1 cellular context compared by ENCODE assay signal in genomic region chr13:41032646-41033396, GRCh38.
TF ChIP-seq lines count a peak whose summit lies in the region.

No MANE protein-coding gene starts in this region.

TF ChIP-seq in GM12878, 131 proteins besides CTCF, POLR2A, EP300 and RAD21:
- TF ChIP-seq SMAD5 (IDR thresholded peaks at IDR 0.05; ENCODE audit: low read depth) (no peak), SREBF1 (IDR thresholded peaks at IDR 0.05; ENCODE audit: low read length) (no peak), ZNF384 (IDR thresholded peaks at IDR 0.05; ENCODE audit: borderline replicate concordance, low read depth, low read length) (peak; percentile 36; the same call in 1 of the 2 replicates), SPI1 (IDR thresholded peaks at IDR 0.05; ENCODE audit: borderline replicate concordance, insufficient read depth, low read depth, low read length) (0 out of 2 replicates have a peak, but pooled peaks have one; percentile 4), STAT3 (IDR thresholded peaks at IDR 0.05; ENCODE audit: low read depth, low read length) (no peak)
- TF ChIP-seq, protein P1, sequence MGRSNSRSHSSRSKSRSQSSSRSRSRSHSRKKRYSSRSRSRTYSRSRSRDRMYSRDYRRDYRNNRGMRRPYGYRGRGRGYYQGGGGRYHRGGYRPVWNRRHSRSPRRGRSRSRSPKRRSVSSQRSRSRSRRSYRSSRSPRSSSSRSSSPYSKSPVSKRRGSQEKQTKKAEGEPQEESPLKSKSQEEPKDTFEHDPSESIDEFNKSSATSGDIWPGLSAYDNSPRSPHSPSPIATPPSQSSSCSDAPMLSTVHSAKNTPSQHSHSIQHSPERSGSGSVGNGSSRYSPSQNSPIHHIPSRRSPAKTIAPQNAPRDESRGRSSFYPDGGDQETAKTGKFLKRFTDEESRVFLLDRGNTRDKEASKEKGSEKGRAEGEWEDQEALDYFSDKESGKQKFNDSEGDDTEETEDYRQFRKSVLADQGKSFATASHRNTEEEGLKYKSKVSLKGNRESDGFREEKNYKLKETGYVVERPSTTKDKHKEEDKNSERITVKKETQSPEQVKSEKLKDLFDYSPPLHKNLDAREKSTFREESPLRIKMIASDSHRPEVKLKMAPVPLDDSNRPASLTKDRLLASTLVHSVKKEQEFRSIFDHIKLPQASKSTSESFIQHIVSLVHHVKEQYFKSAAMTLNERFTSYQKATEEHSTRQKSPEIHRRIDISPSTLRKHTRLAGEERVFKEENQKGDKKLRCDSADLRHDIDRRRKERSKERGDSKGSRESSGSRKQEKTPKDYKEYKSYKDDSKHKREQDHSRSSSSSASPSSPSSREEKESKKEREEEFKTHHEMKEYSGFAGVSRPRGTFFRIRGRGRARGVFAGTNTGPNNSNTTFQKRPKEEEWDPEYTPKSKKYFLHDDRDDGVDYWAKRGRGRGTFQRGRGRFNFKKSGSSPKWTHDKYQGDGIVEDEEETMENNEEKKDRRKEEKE (IDR thresholded peaks at IDR 0.05) = no peak
